26 cellular contexts compared by ENCODE assay signal in genomic region chr17:77115947-77116346, GRCh38. TPM values are rescaled to one million over a fixed set of nuclear protein-coding genes. Genes with fewer than 3 reads are reported as not detected.
DNase-seq lines count a peak whose midpoint lies in the region; ATAC-seq and TF ChIP-seq lines count a peak whose summit lies in the region.
"Had no signal": no experiment of that assay in that cellular context is flagged by ENCODE, and none has a peak within 500 bp of the region (broad histone marks: within the 10 kb centered on the region; RNA-seq: fewer than 3 reads in every experiment).

No MANE protein-coding gene starts in this region.

- TF ChIP-seq RAD21 in liver (IDR thresholded peaks at IDR 0.05), result no peak

- BruUV-seq in Caco-2 (replicated peaks; lab: Mats Ljungman, UMichigan), result no TSS peak

- POLR2A ChIA-PET in Caco-2 (lab: Charles Lee), result interaction anchor here (1.0 kb wide), 1 partner anchor 25 kb away, joined by 4 read pairs; the partner anchor contains the start of gene SEC14L1

- H3K9ac ChIP-seq in liver (ENCODE audit: low read depth in 1 of 2, low read length in 2 of 2), result no peak overlapping the region
- H3K9ac ChIP-seq: GM23248 had no signal

- TF ChIP-seq CTCF in Caco-2 (IDR thresholded peaks at IDR 0.05; ENCODE audit: insufficient read depth in 1 of 2, low read depth in 1 of 2, low read length in 1 of 2, severe bottlenecking in 1 of 2, unreplicated experiment in 1 of 2) (no peak), ascending aorta (IDR thresholded peaks at IDR 0.05) (no peak), liver (IDR thresholded peaks at IDR 0.05; ENCODE audit: low read depth, low read length, missing input control) (no peak)

- no peaks in the 10 kb centered on the region for H3K9me3 Mint-ChIP-seq in Caco-2 (ENCODE audit: unreplicated experiment)
- no peaks in the 10 kb centered on the region for H3K9me3 Mint-ChIP-seq in stimulated activated naive B cell treated with anti-CD40 and anti-IgM and Interleukin-4, amounts not matched to agents 10 μg/mL and 1 μg/mL and 100 μg/mL, for 72 hours
- H3K9me3 Mint-ChIP-seq: activated CD4-positive, alpha-beta memory T cell treated with anti-CD3 and anti-CD28 coated beads for 36 hours had no signal

- H3K4me1 Mint-ChIP-seq in Caco-2 (ENCODE audit: low read depth, unreplicated experiment), result peaks cover 36% of the 10 kb centered on the region
- H3K4me1 Mint-ChIP-seq in stimulated activated naive B cell treated with anti-CD40 and anti-IgM and Interleukin-4, amounts not matched to agents 10 μg/mL and 1 μg/mL and 100 μg/mL, for 72 hours, result peaks cover 9 to 10% of the 10 kb centered on the region in 2 donors

- DNase-seq in Caco-2 (no peak), ascending aorta (ENCODE audit: low spot score in 2 of 2) (no peak), NCI-H446 (lab: John Stamatoyannopoulos, UW) (no peak)
- no peak for DNase-seq in stimulated activated naive B cell treated with anti-CD40 and anti-IgM and Interleukin-4, amounts not matched to agents 10 μg/mL and 1 μg/mL and 100 μg/mL, for 72 hours
- DNase-seq: ACHN; activated CD4-positive, alpha-beta memory T cell treated with anti-CD3 and anti-CD28 coated beads for 36 hours; activated CD4-positive, CD25-positive, alpha-beta regulatory T cell; activated naive CD4-positive, alpha-beta T cell treated with Interleukin-2 at 50 U/mL for 16 hours; activated T-cell treated with anti-CD3 and anti-CD28 coated beads for 4 hours; cerebellar nuclear complex; effector memory CD4-positive, alpha-beta T cell; GM23248; mammary epithelial cell; NCI-H1105 treated with DMSO at 0.1 percent for 48 hours; NCI-H510A treated with DMSO at 0.1 percent for 48 hours; RPMI8226; small intestine; stimulated activated CD4-positive, alpha-beta T cell treated with anti-CD3 and anti-CD28 coated beads, Interleukin-4, amount 100 ng/mL, for 24 hours; T1000 had no signal

- CTCF ChIA-PET in Caco-2 (lab: Charles Lee), result interaction anchor here (0.7 kb wide), 1 partner anchor 25 kb away, joined by 3 read pairs; the partner anchor contains the start of gene SEC14L1

- H3K36me3 Mint-ChIP-seq in Caco-2 (ENCODE audit: insufficient read depth, unreplicated experiment), result peaks cover 2% of the 10 kb centered on the region
- H3K36me3 Mint-ChIP-seq in stimulated activated naive B cell treated with anti-CD40 and anti-IgM and Interleukin-4, amounts not matched to agents 10 μg/mL and 1 μg/mL and 100 μg/mL, for 72 hours, result peaks cover 3 to 18% of the 10 kb centered on the region in 2 donors
- H3K36me3 Mint-ChIP-seq: activated CD4-positive, alpha-beta memory T cell treated with anti-CD3 and anti-CD28 coated beads for 36 hours; CD14-positive monocyte had no signal

- H3K9me3 ChIP-seq in Caco-2 (0 out of 2 replicates have a peak, but pooled peaks cover 3% of the 10 kb centered on the region), ascending aorta (no peaks in the 10 kb centered on the region), liver (ENCODE audit: control insufficient read depth in 4 of 4, low read length in 3 of 4) (no peaks in the 10 kb centered on the region)
- H3K9me3 ChIP-seq: pancreas had no signal

- no peak overlapping the region for H3K4me3 Mint-ChIP-seq in Caco-2 (ENCODE audit: unreplicated experiment)
- H3K4me3 Mint-ChIP-seq in stimulated activated naive B cell treated with anti-CD40 and anti-IgM and Interleukin-4, amounts not matched to agents 10 μg/mL and 1 μg/mL and 100 μg/mL, for 72 hours, result no peak overlapping the region
- H3K4me3 Mint-ChIP-seq: activated CD4-positive, alpha-beta memory T cell treated with anti-CD3 and anti-CD28 coated beads for 36 hours; CD14-positive monocyte had no signal

- intact Hi-C loops in Caco-2 (cut with micrococcal nuclease; ENCODE audit: unreplicated experiment), result no loop called here
- intact Hi-C loops in ascending aorta (cut with DNase I), result no loop called here

- H3K27ac Mint-ChIP-seq in Caco-2 (ENCODE audit: unreplicated experiment), result peak overlapping the region; percentile 13
- peak overlapping the region; percentile 68 for H3K27ac Mint-ChIP-seq in stimulated activated naive B cell treated with anti-CD40 and anti-IgM and Interleukin-4, amounts not matched to agents 10 μg/mL and 1 μg/mL and 100 μg/mL, for 72 hours
- H3K27ac Mint-ChIP-seq: activated CD4-positive, alpha-beta memory T cell treated with anti-CD3 and anti-CD28 coated beads for 36 hours had no signal

- no peaks in the 10 kb centered on the region for H3K27me3 Mint-ChIP-seq in Caco-2 (ENCODE audit: insufficient read depth, unreplicated experiment)
- no peaks in the 10 kb centered on the region for H3K27me3 Mint-ChIP-seq in stimulated activated naive B cell treated with anti-CD40 and anti-IgM and Interleukin-4, amounts not matched to agents 10 μg/mL and 1 μg/mL and 100 μg/mL, for 72 hours
- H3K27me3 Mint-ChIP-seq: activated CD4-positive, alpha-beta memory T cell treated with anti-CD3 and anti-CD28 coated beads for 36 hours had no signal

- no peak for ATAC-seq in stimulated activated naive B cell treated with anti-CD40 and anti-IgM and Interleukin-4, amounts not matched to agents 10 μg/mL and 1 μg/mL and 100 μg/mL, for 72 hours (replicated peaks)
- ATAC-seq in GM21367 (IDR thresholded peaks at IDR 0.05; ENCODE audit: unreplicated experiment) (no peak), GM18907 (IDR thresholded peaks at IDR 0.05; ENCODE audit: unreplicated experiment) (no peak), GM18517 (IDR thresholded peaks at IDR 0.05; ENCODE audit: unreplicated experiment) (no peak)
- ATAC-seq: SK-N-SH treated with all-trans-retinoic acid at 6 μM for 48 hours had no signal

- peaks cover 60% of the 10 kb centered on the region for H3K4me1 ChIP-seq in Caco-2
- H3K4me1 ChIP-seq in ascending aorta, result peaks cover 0 to 6% of the 10 kb centered on the region in 2 donors
- H3K4me1 ChIP-seq in liver (ENCODE audit: control insufficient read depth in 4 of 4, insufficient read depth in 4 of 4, low read length in 3 of 4), result peaks cover 0 to 5% (median 1%) of the 10 kb centered on the region in 4 donors

- no peak overlapping the region for H3K4me3 ChIP-seq in Caco-2 (ENCODE audit: low read depth, low read length)
- no peak overlapping the region for H3K4me3 ChIP-seq in ascending aorta
- no peak overlapping the region for H3K4me3 ChIP-seq in liver (ENCODE audit: low read depth in 1 of 3, low read length in 3 of 3)
- H3K4me3 ChIP-seq: GM23248, pancreas had no signal

- H3K27ac ChIP-seq in ascending aorta (peak overlapping the region; percentile 37 to 39), liver (ENCODE audit: low read depth in 1 of 2, low read length in 2 of 2) (peak overlapping the region; percentile 39 to 56)
- H3K27ac ChIP-seq: GM23248 had no signal

- H3K27me3 ChIP-seq in Caco-2 (replicated peaks; ENCODE audit: control insufficient read depth, insufficient read depth, low read length), result no peaks in the 10 kb centered on the region
- H3K27me3 ChIP-seq in ascending aorta, result no peaks in the 10 kb centered on the region
- no peaks in the 10 kb centered on the region for H3K27me3 ChIP-seq in liver (ENCODE audit: control insufficient read depth in 4 of 4, insufficient read depth in 4 of 4, low read length in 3 of 4)
- H3K27me3 ChIP-seq: pancreas had no signal

- WGBS in liver, result 77% methylated on average over 5 of the region's 5 CpGs

- H3K36me3 ChIP-seq in Caco-2 (ENCODE audit: control insufficient read depth, insufficient read depth, low read length), result no peaks in the 10 kb centered on the region
- H3K36me3 ChIP-seq in ascending aorta, result no peaks in the 10 kb centered on the region
- H3K36me3 ChIP-seq in liver (ENCODE audit: control insufficient read depth in 4 of 4, insufficient read depth in 3 of 4, low read depth in 1 of 4, low read length in 3 of 4), result no peaks in the 10 kb centered on the region
- H3K36me3 ChIP-seq: pancreas had no signal

TF ChIP-seq in liver, 16 proteins besides CTCF, POLR2A, EP300 and RAD21 (continues in another document):
- TF ChIP-seq HNF4A (conservative IDR thresholded peaks at IDR 0.05) (no peak), FOXA1 (IDR thresholded peaks at IDR 0.05) (no peak), GABPA (IDR thresholded peaks at IDR 0.05 in 1 of 2, conservative IDR thresholded peaks at IDR 0.05 in 1 of 2) (no peak), TAF1 (conservative IDR thresholded peaks at IDR 0.05) (no peak), HNF4G (IDR thresholded peaks at IDR 0.05) (no peak), JUND (IDR thresholded peaks at IDR 0.05) (no peak), ZBTB33 (IDR thresholded peaks at IDR 0.05) (no peak)

RNA-seq across cellular contexts. Expression of gene SEC14L1, which starts 24.8 kb away (rescaled TPM):
- total RNA-seq in Caco-2 (2022) (92.0 and 96.1 TPM in 2 replicates), ascending aorta (176 TPM), liver (10 to 100 TPM; 34.6 to 52.0 TPM)
- 10 to 100 TPM; 17.0 to 19.0 TPM for polyA plus RNA-seq in liver
